8 cellular contexts compared by ENCODE assay signal in the genomic region with DNA sequence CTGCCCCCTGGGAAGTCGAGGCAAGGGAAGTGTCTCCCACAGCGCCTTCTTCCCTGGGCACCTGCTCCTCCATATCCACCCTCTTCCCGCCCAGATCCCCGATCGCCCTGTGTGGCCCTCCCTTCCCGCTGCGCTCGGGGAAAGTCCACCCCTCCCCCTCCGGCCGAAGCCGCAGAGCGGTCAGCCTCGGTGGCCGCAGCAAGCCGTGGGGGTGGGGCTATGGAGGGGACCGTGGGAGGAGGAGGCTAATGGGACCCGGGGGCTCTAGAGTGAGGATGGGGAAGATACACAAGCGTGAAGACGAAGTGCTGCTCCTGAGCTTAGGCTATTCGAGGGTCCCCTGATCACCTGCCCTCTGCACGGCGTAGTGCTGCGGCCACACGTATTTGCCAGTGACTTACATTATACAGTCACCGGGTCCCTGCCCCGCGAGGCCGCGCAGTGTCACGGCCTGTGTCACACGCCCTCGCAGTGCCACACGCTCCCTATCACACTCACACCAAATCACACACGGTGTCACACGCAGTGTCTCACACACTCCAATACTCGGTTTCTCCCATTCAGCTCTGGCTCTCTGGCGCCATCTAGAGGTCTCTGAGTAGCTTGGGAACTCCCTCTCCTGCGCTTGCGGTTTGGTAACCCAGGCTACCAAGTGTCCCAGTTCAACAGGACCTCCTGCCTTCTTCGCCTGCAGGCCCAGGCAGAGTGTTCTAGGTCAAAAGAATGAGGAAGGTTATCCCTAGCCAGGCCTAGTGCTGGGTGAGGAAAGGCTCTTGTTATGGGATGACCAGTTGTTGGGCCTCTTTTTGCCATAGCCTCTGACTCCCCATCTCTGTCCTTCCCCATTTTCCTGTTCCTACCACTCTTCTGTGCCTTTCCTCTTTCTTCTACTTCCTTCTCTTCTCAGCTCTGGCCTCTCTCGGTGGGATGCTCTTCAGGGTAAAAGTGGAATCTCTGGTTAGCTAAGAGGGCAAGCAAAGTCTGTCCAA. TPM values are rescaled to one million over a fixed set of nuclear protein-coding genes. Genes with fewer than 3 reads are reported as not detected.
DNase-seq lines count a peak whose midpoint lies in the region; TF ChIP-seq lines count a peak whose summit lies in the region.

No MANE protein-coding gene starts in this region.

- H3K27ac ChIP-seq in neural progenitor cell (peak overlapping the region; percentile 78), stomach (peak overlapping the region; percentile 82 to 95 (median 90))

- H3K79me2 ChIP-seq in Loucy (ENCODE audit: insufficient read depth, low read length) (no peaks in the 10 kb centered on the region), neural progenitor cell (ENCODE audit: low read depth) (peaks cover 40% of the 10 kb centered on the region)

- TF ChIP-seq POLR2A in stomach (IDR thresholded peaks at IDR 0.05) = no peak

- H3K36me3 ChIP-seq in H7 (replicated peaks; ENCODE audit: control insufficient read depth, insufficient read depth, low read length) (no peaks in the 10 kb centered on the region), Loucy (ENCODE audit: insufficient read depth, low read length) (no peaks in the 10 kb centered on the region), neural progenitor cell (no peaks in the 10 kb centered on the region), stomach (no peaks in the 10 kb centered on the region)

- no peak overlapping the region for H3K9ac ChIP-seq in Loucy (ENCODE audit: low read depth, low read length, poor library complexity, severe bottlenecking)
- H3K9ac ChIP-seq in neural progenitor cell = no peak overlapping the region

- intact Hi-C loops in stomach (cut with DNase I; ENCODE audit: low total_unique reads) = no loop called here

- H4K20me1 ChIP-seq in Loucy (ENCODE audit: insufficient read depth, low read length, poor library complexity, severe bottlenecking) = no peaks in the 10 kb centered on the region
- peaks cover 41% of the 10 kb centered on the region for H4K20me1 ChIP-seq in neural progenitor cell (ENCODE audit: low read depth)

- no peaks in the 10 kb centered on the region for H3K36me3 Mint-ChIP-seq in neural progenitor cell

- 0 to 1% (median 0%) methylated on average over 22 to 41 of the region's 41 CpGs for WGBS in stomach, 5 donors

- H3K4me1 Mint-ChIP-seq in neural progenitor cell = peaks cover 70% of the 10 kb centered on the region

- H3K9me2 ChIP-seq in Loucy (replicated peaks; ENCODE audit: low read depth, low read length) = no peaks in the 10 kb centered on the region

- H2AFZ ChIP-seq in Loucy (ENCODE audit: low read length) (no peak overlapping the region), neural progenitor cell (replicated peaks) (peak overlapping the region; percentile 79)

- H3K4me3 ChIP-seq in H7 (ENCODE audit: insufficient read depth, low read depth, low read length) = peak overlapping the region; percentile 62
- H3K4me3 ChIP-seq in Loucy (ENCODE audit: low read length, poor library complexity, severe bottlenecking) = no peak overlapping the region
- peak overlapping the region; percentile 97 for H3K4me3 ChIP-seq in neural progenitor cell
- peak overlapping the region; percentile 74 to 84 (median 78) for H3K4me3 ChIP-seq in stomach

- no peak for TF ChIP-seq EP300 in stomach (IDR thresholded peaks at IDR 0.05)

- H3K27me3 Mint-ChIP-seq in neural progenitor cell (ENCODE audit: insufficient read depth, low read depth) = peaks cover 30% of the 10 kb centered on the region

- H3K4me1 ChIP-seq in Loucy (ENCODE audit: insufficient read depth, low read length, poor library complexity, severe bottlenecking) (peaks cover 27% of the 10 kb centered on the region), neural progenitor cell (peaks cover 57% of the 10 kb centered on the region), stomach (peaks cover 46 to 88% (median 71%) of the 10 kb centered on the region in 4 donors)

- H3K4me2 ChIP-seq in Loucy (ENCODE audit: low read depth, low read length, poor library complexity, severe bottlenecking) (peak overlapping the region; percentile 27), neural progenitor cell (peak overlapping the region; percentile 97)

- H3K9me3 Mint-ChIP-seq in neural progenitor cell = no peaks in the 10 kb centered on the region

- DNase-seq in ELF-1 (ENCODE audit: low read depth, low spot score) = peak; percentile 89
- DNase-seq in H7 = peak; percentile 85
- peak; percentile 51 for DNase-seq in SIG-M5 (lab: John Stamatoyannopoulos, UW)
- peak; percentile 81 for DNase-seq in activated gamma-delta T cell treated with anti-CD3 and anti-CD28 coated beads, Interleukin-2, amount 50 U/mL, for 16 hours (ENCODE audit: low read depth)
- peak; percentile 90 for DNase-seq in foreskin melanocyte
- DNase-seq in neural progenitor cell (ENCODE audit: low spot score) = peak; percentile 96
- peak; percentile 93 for DNase-seq in stomach

- H3K27me3 ChIP-seq in H7 (ENCODE audit: control insufficient read depth, insufficient read depth, low read length) = peaks cover 16% of the 10 kb centered on the region
- no peaks in the 10 kb centered on the region for H3K27me3 ChIP-seq in Loucy (ENCODE audit: insufficient read depth, low read length, poor library complexity, severe bottlenecking)
- H3K27me3 ChIP-seq in neural progenitor cell = peaks cover 10% of the 10 kb centered on the region
- peaks cover 0 to 98% (median 61%) of the 10 kb centered on the region in 3 donors for H3K27me3 ChIP-seq in stomach

- H3F3A ChIP-seq in Loucy (ENCODE audit: low read depth) = no peaks in the 10 kb centered on the region
- H3F3A ChIP-seq in neural progenitor cell (ENCODE audit: low read depth) = peaks cover 81% of the 10 kb centered on the region

- no peaks in the 10 kb centered on the region for H3K9me3 ChIP-seq in Loucy (ENCODE audit: insufficient read depth, low read depth, low read length)
- no peaks in the 10 kb centered on the region for H3K9me3 ChIP-seq in neural progenitor cell (ENCODE audit: low read depth)
- no peaks in the 10 kb centered on the region for H3K9me3 ChIP-seq in stomach

- peak; percentile 96 for TF ChIP-seq CTCF in Loucy (conservative IDR thresholded peaks at IDR 0.05; ENCODE audit: low read length)
- peak; percentile 97 for TF ChIP-seq CTCF in neural progenitor cell (IDR thresholded peaks at IDR 0.05)
- TF ChIP-seq CTCF in stomach (IDR thresholded peaks at IDR 0.05) = peak in 6 of 7 experiments; percentile 56 to 97 (median 93)

- H3K27ac Mint-ChIP-seq in neural progenitor cell = peak overlapping the region; percentile 1

- H3K4me3 Mint-ChIP-seq in neural progenitor cell = peak overlapping the region; percentile 84

RNA-seq across cellular contexts. Expression of gene PCDH1, which starts 0.9 kb away (rescaled TPM):
- total RNA-seq in H7 (2014; rRNA removed; shearing (Covaris generic)) = 66.8 and 67.1 TPM in 2 replicates
- total RNA-seq in neural progenitor cell (ENCODE audit: low replicate concordance) (24.8 and 48.4 TPM in 2 replicates), stomach (10 to 100 TPM; 35.3 to 96.9 (median 79.1) TPM)
- polyA plus RNA-seq in stomach = 10 to 100 TPM in 2 of 3 donors, 1 to 10 TPM in 1; 8.7 to 20.9 (median 10.6) TPM

RNA-seq across cellular contexts. Expression of gene DELE1, which starts 44.6 kb away (rescaled TPM):
- 61.7 and 83.1 TPM in 2 replicates for total RNA-seq in H7 (2014; rRNA removed; shearing (Covaris generic))
- total RNA-seq in neural progenitor cell (ENCODE audit: low replicate concordance) (47.7 and 86.5 TPM in 2 replicates), stomach (100 to 1,000 TPM in 1 of 5 donors, 10 to 100 TPM in 4; 65.0 to 100 (median 98.2) TPM)
- polyA plus RNA-seq in stomach = 10 to 100 TPM; 29.2 to 39.8 (median 32.6) TPM
